Comparison of ENCODE assay signal across 22 cellular contexts in the genomic region with DNA sequence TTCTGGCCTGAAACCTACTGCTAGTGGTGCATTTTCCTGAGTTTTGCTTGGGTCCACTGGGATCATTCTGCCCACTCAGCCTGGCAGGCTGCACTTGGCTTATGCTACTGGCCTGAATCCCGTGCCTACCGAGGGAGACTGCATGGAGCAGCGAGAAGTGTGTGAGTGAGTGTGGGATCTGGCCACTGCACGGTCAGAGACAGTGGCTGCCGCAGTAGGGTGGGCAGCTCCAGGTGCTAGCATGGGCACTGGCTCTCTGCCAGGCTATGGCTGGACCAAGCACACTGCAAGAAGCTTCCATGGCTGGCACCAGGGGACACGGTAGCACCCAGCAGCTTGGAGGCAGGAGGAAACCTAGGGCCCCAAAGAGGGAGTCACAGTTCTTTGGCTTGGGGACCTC.
DNase-seq lines count a peak whose midpoint lies in the region; ATAC-seq and TF ChIP-seq lines count a peak whose summit lies in the region.
"Had no signal": no experiment of that assay in that cellular context is flagged by ENCODE, and none has a peak within 500 bp of the region (broad histone marks: within the 10 kb centered on the region; RNA-seq: fewer than 3 reads in every experiment).

No MANE protein-coding gene starts in this region.

- no peak for TF ChIP-seq CTCF in CD4-positive, alpha-beta T cell (IDR thresholded peaks at IDR 0.05)
- TF ChIP-seq CTCF in body of pancreas (IDR thresholded peaks at IDR 0.05): no peak

- H3K27me3 ChIP-seq in CD4-positive, alpha-beta T cell (ENCODE audit: control insufficient read depth, insufficient read depth, low read length): no peaks in the 10 kb centered on the region
- no peaks in the 10 kb centered on the region for H3K27me3 ChIP-seq in CD8-positive, alpha-beta memory T cell (ENCODE audit: insufficient read depth, low read length, poor library complexity, severe bottlenecking)
- no peaks in the 10 kb centered on the region for H3K27me3 ChIP-seq in body of pancreas
- H3K27me3 ChIP-seq in H7 (ENCODE audit: control insufficient read depth, insufficient read depth, low read length): no peaks in the 10 kb centered on the region
- H3K27me3 ChIP-seq: BLaER1, Peyer's patch, SJSA1 had no signal

- peak overlapping the region; percentile 22 for H3K27ac ChIP-seq in CD4-positive, alpha-beta T cell (ENCODE audit: low read depth, low read length)
- no peak overlapping the region for H3K27ac ChIP-seq in CD8-positive, alpha-beta memory T cell (ENCODE audit: low read depth, low read length)
- no peak overlapping the region for H3K27ac ChIP-seq in body of pancreas
- H3K27ac ChIP-seq: BLaER1, Peyer's patch, SJSA1 had no signal

- no peak for DNase-seq in CD4-positive, alpha-beta T cell
- DNase-seq in CD8-positive, alpha-beta memory T cell: no peak
- no peak for DNase-seq in body of pancreas
- no peak for DNase-seq in stimulated activated naive CD8-positive, alpha-beta T cell treated with anti-CD3 and anti-CD28 coated beads, Interleukin-15, Interleukin-2, amounts not matched to agents 100 U/mL and 50 U/mL, for 24 hours
- no peak for DNase-seq in H7
- DNase-seq in activated CD4-positive, CD25-positive, alpha-beta regulatory T cell (lab: John Stamatoyannopoulos, UW): no peak
- DNase-seq in DMS153 treated with DMSO at 0.1 percent for 48 hours (lab: John Stamatoyannopoulos, UW; ENCODE audit: unreplicated experiment): no peak
- DNase-seq: EL, GF-D8, GOT3, MM.1S, NCI-H1048, NCI-H1417 treated with DMSO at 0.1 percent for 48 hours, NCI-H187, NCI-H226, NCI-H524, NCI-H82, Peyer's patch had no signal

- H3K4me1 ChIP-seq in CD8-positive, alpha-beta memory T cell (ENCODE audit: insufficient read depth, low read length): peaks cover 23% of the 10 kb centered on the region
- H3K4me1 ChIP-seq in body of pancreas: no peaks in the 10 kb centered on the region
- H3K4me1 ChIP-seq: BLaER1, Peyer's patch, SJSA1 had no signal

- TF ChIP-seq POLR2A in body of pancreas (IDR thresholded peaks at IDR 0.05): no peak

- POLR2A ChIA-PET in CD4-positive, alpha-beta T cell (lab: Charles Lee): no interaction called here
- POLR2A ChIA-PET in CD8-positive, alpha-beta memory T cell (lab: Charles Lee): no interaction called here

- no peak overlapping the region for H3K4me3 Mint-ChIP-seq in CD4-positive, alpha-beta T cell
- H3K4me3 Mint-ChIP-seq in CD8-positive, alpha-beta memory T cell: no peak overlapping the region

- CTCF ChIA-PET in CD4-positive, alpha-beta T cell (lab: Charles Lee): no interaction called here
- CTCF ChIA-PET in CD8-positive, alpha-beta memory T cell (lab: Charles Lee): no interaction called here

- no peaks in the 10 kb centered on the region for H3K36me3 ChIP-seq in CD8-positive, alpha-beta memory T cell (ENCODE audit: insufficient read depth, low read length)
- H3K36me3 ChIP-seq in body of pancreas (replicated peaks in 1 of 2; ENCODE audit: insufficient read depth in 1 of 2, low read depth in 2 of 2) (no peaks in the 10 kb centered on the region), H7 (replicated peaks; ENCODE audit: control insufficient read depth, insufficient read depth, low read length) (no peaks in the 10 kb centered on the region)
- H3K36me3 ChIP-seq: BLaER1, Peyer's patch, SJSA1 had no signal

- no peaks in the 10 kb centered on the region for H3K9me3 Mint-ChIP-seq in CD4-positive, alpha-beta T cell
- H3K9me3 Mint-ChIP-seq in CD8-positive, alpha-beta memory T cell: peaks cover 0 to 3% (median 0%) of the 10 kb centered on the region in 5 donors

- H3K4me1 Mint-ChIP-seq in CD4-positive, alpha-beta T cell (ENCODE audit: low read depth): peaks cover 42% of the 10 kb centered on the region
- peaks cover 37 to 46% (median 41%) of the 10 kb centered on the region in 3 donors for H3K4me1 Mint-ChIP-seq in CD8-positive, alpha-beta memory T cell

- no peaks in the 10 kb centered on the region for H3K27me3 Mint-ChIP-seq in CD4-positive, alpha-beta T cell
- no peaks in the 10 kb centered on the region for H3K27me3 Mint-ChIP-seq in CD8-positive, alpha-beta memory T cell

- H3K36me3 Mint-ChIP-seq in CD4-positive, alpha-beta T cell (ENCODE audit: low read depth): no peaks in the 10 kb centered on the region
- H3K36me3 Mint-ChIP-seq in CD8-positive, alpha-beta memory T cell: no peaks in the 10 kb centered on the region

- peak overlapping the region; percentile 60 for H3K27ac Mint-ChIP-seq in CD4-positive, alpha-beta T cell
- H3K27ac Mint-ChIP-seq in CD8-positive, alpha-beta memory T cell: peak overlapping the region in 6 of 8 donors; percentile 4 to 80 (median 62)

- intact Hi-C loops in CD4-positive, alpha-beta T cell (cut with DNase I, micrococcal nuclease): no loop called here
- intact Hi-C loops in body of pancreas (cut with DNase I): no loop called here

- no peaks in the 10 kb centered on the region for H3K9me3 ChIP-seq in CD4-positive, alpha-beta T cell (ENCODE audit: control insufficient read depth, low read length)
- no peaks in the 10 kb centered on the region for H3K9me3 ChIP-seq in CD8-positive, alpha-beta memory T cell (ENCODE audit: low read length)
- no peaks in the 10 kb centered on the region for H3K9me3 ChIP-seq in body of pancreas
- H3K9me3 ChIP-seq: BLaER1, Peyer's patch, SJSA1 had no signal

- no peak overlapping the region for H3K4me3 ChIP-seq in CD8-positive, alpha-beta memory T cell (ENCODE audit: low read length)
- H3K4me3 ChIP-seq in body of pancreas: no peak overlapping the region
- H3K4me3 ChIP-seq in H7 (ENCODE audit: insufficient read depth, low read depth, low read length): no peak overlapping the region
- H3K4me3 ChIP-seq: BLaER1, K562, Peyer's patch, SJSA1 had no signal

- no peak for ATAC-seq in CD4-positive, alpha-beta T cell (ENCODE audit: poor library complexity)
- ATAC-seq in body of pancreas: peak; percentile 18
- peak; percentile 23 for ATAC-seq in stimulated activated naive CD8-positive, alpha-beta T cell treated with anti-CD3 and anti-CD28 coated beads, Interleukin-15, Interleukin-2, amounts not matched to agents 100 U/mL and 50 U/mL, for 24 hours
- ATAC-seq: HepG2, K562 had no signal

- 78 to 83% methylated on average over 6 of the region's 6 CpGs for WGBS in body of pancreas, 2 donors
